Comparison of ENCODE assay signal across 14 cellular contexts in genomic region chr17:65323055-65323454, GRCh38.
"Had no signal": no experiment of that assay in that cellular context is flagged by ENCODE, and none has a peak within 500 bp of the region (broad histone marks: within the 10 kb centered on the region; RNA-seq: fewer than 3 reads in every experiment).

No MANE protein-coding gene starts in this region.

- H3K27ac ChIP-seq: body of pancreas, hepatocyte, pancreas, upper lobe of left lung had no signal

- H3K9me3 ChIP-seq: body of pancreas, pancreas, upper lobe of left lung had no signal

- ATAC-seq: activated CD4-positive, CD25-positive, alpha-beta regulatory T cell treated with anti-CD3 and anti-CD28 coated beads, Interleukin-2, amount 50 U/mL, for 24 hours; body of pancreas; effector memory CD8-positive, alpha-beta T cell; pancreas; stimulated activated naive CD8-positive, alpha-beta T cell treated with anti-CD3 and anti-CD28 coated beads, Interleukin-15, Interleukin-2, amounts not matched to agents 100 U/mL and 50 U/mL, for 24 hours had no signal

- H3K36me3 ChIP-seq: pancreas, upper lobe of left lung had no signal

- H3K4me1 ChIP-seq: body of pancreas, pancreas, upper lobe of left lung had no signal

- H3K4me2 ChIP-seq: hepatocyte had no signal

- H3K4me3 ChIP-seq: body of pancreas, hepatocyte, lung, pancreas, upper lobe of left lung had no signal

- H3K27me3 ChIP-seq: body of pancreas, hepatocyte, pancreas, upper lobe of left lung had no signal

- DNase-seq: activated CD4-positive, alpha-beta T cell treated with anti-CD3 and anti-CD28 coated beads, Interleukin-2, amount 50 U/mL, for 4 hours; activated T-cell treated with anti-CD3 and anti-CD28 coated beads, Interleukin-2, amount 50 U/mL, for 1 hour; amniotic stem cell; body of pancreas; effector memory CD8-positive, alpha-beta T cell; naive B cell; pancreas; stimulated activated CD4-positive, alpha-beta T cell treated with anti-CD3 and anti-CD28 coated beads, Interleukin-4, amount 100 ng/mL, for 1 hour; stimulated activated CD8-positive, alpha-beta memory T cell treated with anti-CD3 and anti-CD28 coated beads, Interleukin-4, amount 100 ng/mL, for 48 hours; stimulated activated naive CD8-positive, alpha-beta T cell treated with anti-CD3 and anti-CD28 coated beads, Interleukin-15, Interleukin-2, amounts not matched to agents 100 U/mL and 50 U/mL, for 24 hours; upper lobe of left lung had no signal

- H2AFZ ChIP-seq: hepatocyte had no signal

- H3K79me2 ChIP-seq: hepatocyte had no signal
